Comparison of ENCODE assay signal across 10 cellular contexts in genomic region chr10:22631646-22632278, GRCh38.
A peak's percentile ranks its signal among the peaks of the same experiment; 100 is the strongest.
DNase-seq lines count a peak whose midpoint lies in the region; TF ChIP-seq lines count a peak whose summit lies in the region.
"Had no signal": no experiment of that assay in that cellular context is flagged by ENCODE, and none has a peak within 500 bp of the region (broad histone marks: within the 10 kb centered on the region; RNA-seq: fewer than 3 reads in every experiment).

No MANE protein-coding gene starts in this region.

- H3K4me1 ChIP-seq in neutrophil (ENCODE audit: control insufficient read depth in 1 of 2, insufficient read depth in 1 of 2, low read depth in 1 of 2, low read length in 1 of 2), result peaks cover 38 to 46% of the 10 kb centered on the region in 2 experiments

- peak; percentile 97 for DNase-seq in DMS53 treated with DMSO at 0.1 percent for 48 hours (lab: John Stamatoyannopoulos, UW; ENCODE audit: unreplicated experiment)
- DNase-seq in SHP77 (lab: John Stamatoyannopoulos, UW), result peak; percentile 29 to 57
- DNase-seq in epithelial cell of proximal tubule (ENCODE audit: low read depth), result peak; percentile 95
- no peak for DNase-seq in 8988T
- no peak for DNase-seq in HuH-7 (ENCODE audit: low spot score)
- DNase-seq in effector CD4-positive, alpha-beta T cell, result no peak
- DNase-seq in islet precursor cell, result no peak
- DNase-seq: H9, Karpas-422 had no signal

- no peaks in the 10 kb centered on the region for H3K9me3 ChIP-seq in neutrophil

- no peaks in the 10 kb centered on the region for H3K27me3 ChIP-seq in neutrophil

- H3K4me3 ChIP-seq in epithelial cell of proximal tubule (ENCODE audit: low read depth, low read length) (no peak overlapping the region), neutrophil (ENCODE audit: low read depth in 1 of 2, low read length in 1 of 2) (no peak overlapping the region)

- no peaks in the 10 kb centered on the region for H3K36me3 ChIP-seq in neutrophil

- TF ChIP-seq CTCF in epithelial cell of proximal tubule (conservative IDR thresholded peaks at IDR 0.05; ENCODE audit: low read depth, low read length), result no peak
- no peak for TF ChIP-seq CTCF in neutrophil (IDR thresholded peaks at IDR 0.05)

- H3K27ac ChIP-seq in neutrophil, result peak overlapping the region; percentile 88

Comparison
In these comparisons a context has a peak if more than half of its experiments do, and no peak if none do; other contexts are left out.
1. DNase-seq: peak in DMS53 treated with DMSO at 0.1 percent for 48 hours (single experiment), SHP77 (2 of 2) and epithelial cell of proximal tubule (single experiment); none in 8988T (single experiment), HuH-7 (single experiment), effector CD4-positive, alpha-beta T cell (single experiment) and islet precursor cell (single experiment).